ENCODE assay signal across 8 cellular contexts in the genomic region with DNA sequence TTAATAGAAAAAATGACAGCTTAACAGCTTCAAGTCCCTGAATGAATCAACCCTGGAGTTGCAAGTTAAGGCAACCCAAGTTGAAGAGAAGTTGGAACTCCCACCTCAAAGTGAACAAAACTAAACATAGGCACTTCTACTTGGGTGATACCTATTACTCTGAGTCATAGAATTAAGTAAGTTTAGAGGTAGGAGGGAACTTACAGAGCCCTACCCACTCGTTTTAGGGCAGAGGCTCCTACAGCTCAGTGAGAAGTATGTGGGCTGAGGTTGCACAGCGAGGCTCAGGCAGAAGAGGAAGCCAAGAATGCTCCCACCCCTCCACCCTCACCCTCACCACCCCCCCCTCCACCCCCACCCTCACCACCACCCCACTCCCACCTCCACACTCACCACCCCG. TPM values are rescaled to one million over a fixed set of nuclear protein-coding genes. Genes with fewer than 3 reads are reported as not detected.
DNase-seq lines count a peak whose midpoint lies in the region; ATAC-seq, FAIRE-seq and TF ChIP-seq lines count a peak whose summit lies in the region.

No MANE protein-coding gene starts in this region.

- H3K4me2 ChIP-seq in OCI-LY1 (ENCODE audit: low read length): no peak overlapping the region
- H3K4me2 ChIP-seq in astrocyte (ENCODE audit: low read length): no peak overlapping the region

- no peak for FAIRE-seq in astrocyte (lab: Jason Lieb, UNC)

- peaks cover 12% of the 10 kb centered on the region for H3K4me1 Mint-ChIP-seq in astrocyte (ENCODE audit: low read depth, unreplicated experiment)

- DNase-seq in astrocyte (ENCODE audit: low read depth) (peak; percentile 31), dedifferentiated amniotic fluid mesenchymal stem cell (ENCODE audit: extremely low spot score) (no peak), retina (no peak), NCI-H774 (lab: John Stamatoyannopoulos, UW) (no peak), RPMI8226 (no peak)

- no peaks in the 10 kb centered on the region for H3K9me2 ChIP-seq in OCI-LY1 (ENCODE audit: low read depth, low read length)

- ATAC-seq in GM18498 (IDR thresholded peaks at IDR 0.05; ENCODE audit: unreplicated experiment) (peak; percentile 67), HG02571 (IDR thresholded peaks at IDR 0.05; ENCODE audit: unreplicated experiment) (peak; percentile 79)

- peak overlapping the region; percentile 92 for H3K27ac ChIP-seq in OCI-LY1 (ENCODE audit: low read depth, low read length, poor library complexity, severe bottlenecking)
- H3K27ac ChIP-seq in astrocyte (ENCODE audit: low read depth, low read length): no peak overlapping the region

- no peak overlapping the region for H2AFZ ChIP-seq in OCI-LY1 (ENCODE audit: low read length)
- H2AFZ ChIP-seq in astrocyte (ENCODE audit: low read depth, low read length): no peak overlapping the region

- no peak for TF ChIP-seq CTCF in OCI-LY1 (IDR thresholded peaks at IDR 0.05; ENCODE audit: low read length)
- no peak for TF ChIP-seq CTCF in astrocyte (IDR thresholded peaks at IDR 0.05; ENCODE audit: insufficient read depth, low read depth, low read length)

- H3K27ac Mint-ChIP-seq in astrocyte (ENCODE audit: unreplicated experiment): no peak overlapping the region

- no peaks in the 10 kb centered on the region for H3F3A ChIP-seq in OCI-LY1 (ENCODE audit: insufficient read depth, low read length)

- no peaks in the 10 kb centered on the region for H4K20me1 ChIP-seq in OCI-LY1 (ENCODE audit: insufficient read depth, low read length)
- peaks cover 8% of the 10 kb centered on the region for H4K20me1 ChIP-seq in astrocyte (ENCODE audit: insufficient read depth, low read length)

- peaks cover 2% of the 10 kb centered on the region for H3K9me3 Mint-ChIP-seq in astrocyte (ENCODE audit: unreplicated experiment)

- no peak overlapping the region for H3K4me3 Mint-ChIP-seq in astrocyte (ENCODE audit: unreplicated experiment)

- H3K9me3 ChIP-seq in OCI-LY1 (ENCODE audit: low read length): no peaks in the 10 kb centered on the region
- no peaks in the 10 kb centered on the region for H3K9me3 ChIP-seq in astrocyte (ENCODE audit: insufficient read depth, low read depth, low read length)

- H3K9ac ChIP-seq in OCI-LY1 (ENCODE audit: low read length) (no peak overlapping the region; the same call in 1 of the 2 replicates), astrocyte (ENCODE audit: low read length) (no peak overlapping the region)

- H3K4me3 ChIP-seq in OCI-LY1 (ENCODE audit: low read depth, low read length, poor library complexity, severe bottlenecking): no peak overlapping the region
- no peak overlapping the region for H3K4me3 ChIP-seq in astrocyte (ENCODE audit: insufficient read depth, low read depth, low read length)

- H3K36me3 ChIP-seq in OCI-LY1 (ENCODE audit: insufficient read depth, low read length): peaks cover 27% of the 10 kb centered on the region
- no peaks in the 10 kb centered on the region for H3K36me3 ChIP-seq in astrocyte (ENCODE audit: insufficient read depth, low read length)

- H3K79me2 ChIP-seq in OCI-LY1 (ENCODE audit: insufficient read depth, low read length) (no peaks in the 10 kb centered on the region), astrocyte (ENCODE audit: insufficient read depth, low read length) (no peaks in the 10 kb centered on the region)

- H3K36me3 Mint-ChIP-seq in astrocyte (ENCODE audit: low read depth, unreplicated experiment): no peaks in the 10 kb centered on the region

- H3K4me1 ChIP-seq in OCI-LY1 (ENCODE audit: insufficient read depth, low read length, severe bottlenecking) (peaks cover 92% of the 10 kb centered on the region), astrocyte (ENCODE audit: insufficient read depth, low read length) (peaks cover 10% of the 10 kb centered on the region)

- peaks cover 2% of the 10 kb centered on the region for H3K27me3 Mint-ChIP-seq in astrocyte (ENCODE audit: low read depth, unreplicated experiment)

- no peaks in the 10 kb centered on the region for H3K27me3 ChIP-seq in OCI-LY1 (ENCODE audit: insufficient read depth, low read length)
- no peaks in the 10 kb centered on the region for H3K27me3 ChIP-seq in astrocyte (ENCODE audit: insufficient read depth, low read length)

RNA-seq across cellular contexts. Expression of gene NFATC2, which starts 42.2 kb away (rescaled TPM):
- total RNA-seq in astrocyte: 3.9 and 4.1 TPM in 2 replicates
